ENCODE assay signal across 19 cellular contexts in genomic region chr15:58605931-58606330, GRCh38.
"Had no signal": no experiment of that assay in that cellular context is flagged by ENCODE, and none has a peak within 500 bp of the region (broad histone marks: within the 10 kb centered on the region; RNA-seq: fewer than 3 reads in every experiment).

No MANE protein-coding gene starts in this region.

- H3K27me3 Mint-ChIP-seq: activated CD4-positive, alpha-beta memory T cell treated with anti-CD3 and anti-CD28 coated beads for 36 hours; activated CD8-positive, alpha-beta memory T cell treated with anti-CD3 and anti-CD28 coated beads, Interleukin-2, amount 10 ng/mL, durations not matched to agents 7 days and 5 days; brain; memory B cell; stimulated activated naive CD8-positive, alpha-beta T cell treated with anti-CD3 and anti-CD28 coated beads, Interleukin-15, Interleukin-2, amounts not matched to agents 100 ng/mL and 50 ng/mL, for 24 hours had no signal

- H3K9me3 Mint-ChIP-seq: activated CD4-positive, alpha-beta memory T cell treated with anti-CD3 and anti-CD28 coated beads for 36 hours; activated naive CD4-positive, alpha-beta T cell treated with anti-CD3 and anti-CD28 coated beads for 36 hours; activated T-helper 2 cell treated with anti-CD3 and anti-CD28 coated beads, Interferon-gamma antibody, Interleukin-2, Interleukin-4, amounts not matched to agents 10 μg/mL and 5 μg/mL and 100 μg/mL, durations not matched to agents 14 hours and 24 hours and 36 hours; memory B cell; stimulated activated naive CD8-positive, alpha-beta T cell treated with anti-CD3 and anti-CD28 coated beads, Interleukin-15, Interleukin-2, amounts not matched to agents 100 ng/mL and 50 ng/mL, for 24 hours; WTC11 had no signal

- H3K4me3 Mint-ChIP-seq: activated CD4-positive, alpha-beta memory T cell treated with anti-CD3 and anti-CD28 coated beads for 36 hours; activated CD8-positive, alpha-beta memory T cell treated with anti-CD3 and anti-CD28 coated beads, Interleukin-2, amount 10 ng/mL, durations not matched to agents 7 days and 5 days; activated naive CD4-positive, alpha-beta T cell treated with anti-CD3 and anti-CD28 coated beads for 36 hours; brain; memory B cell; stimulated activated naive CD8-positive, alpha-beta T cell treated with anti-CD3 and anti-CD28 coated beads, Interleukin-15, Interleukin-2, amounts not matched to agents 100 ng/mL and 50 ng/mL, for 24 hours; WTC11 had no signal

- DNase-seq: activated CD4-positive, alpha-beta memory T cell treated with anti-CD3 and anti-CD28 coated beads for 36 hours; activated CD4-positive, alpha-beta T cell treated with anti-CD3 and anti-CD28 coated beads for 4 hours; activated CD8-positive, alpha-beta memory T cell treated with anti-CD3 and anti-CD28 coated beads, Interleukin-2, amount 10 ng/mL, durations not matched to agents 7 days and 5 days; activated naive CD4-positive, alpha-beta T cell treated with anti-CD3 and anti-CD28 coated beads for 36 hours; central memory CD4-positive, alpha-beta T cell; gastrocnemius medialis; head of caudate nucleus; left ventricle myocardium superior; ovary; right lobe of liver; small intestine; stimulated activated CD4-positive, alpha-beta T cell treated with anti-CD3 and anti-CD28 coated beads, Interleukin-15, amount 100 ng/mL, for 24 hours; stimulated activated CD4-positive, alpha-beta T cell treated with anti-CD3 and anti-CD28 coated beads, Interleukin-2, amount 100 ng/mL, for 48 hours had no signal

- H3K4me1 Mint-ChIP-seq: brain had no signal

- H3K27ac Mint-ChIP-seq: activated CD4-positive, alpha-beta memory T cell treated with anti-CD3 and anti-CD28 coated beads for 36 hours; activated CD8-positive, alpha-beta memory T cell treated with anti-CD3 and anti-CD28 coated beads, Interleukin-2, amount 10 ng/mL, durations not matched to agents 7 days and 5 days; activated naive CD4-positive, alpha-beta T cell treated with anti-CD3 and anti-CD28 coated beads for 36 hours; activated T-helper 2 cell treated with anti-CD3 and anti-CD28 coated beads, Interferon-gamma antibody, Interleukin-2, Interleukin-4, amounts not matched to agents 10 μg/mL and 5 μg/mL and 100 μg/mL, durations not matched to agents 14 hours and 24 hours and 36 hours; brain; memory B cell; stimulated activated naive CD8-positive, alpha-beta T cell treated with anti-CD3 and anti-CD28 coated beads, Interleukin-15, Interleukin-2, amounts not matched to agents 100 ng/mL and 50 ng/mL, for 24 hours; WTC11 had no signal

- ATAC-seq: activated CD8-positive, alpha-beta memory T cell treated with anti-CD3 and anti-CD28 coated beads, Interleukin-2, amount 10 ng/mL, durations not matched to agents 7 days and 5 days; gastrocnemius medialis; left ventricle myocardium superior; WTC11 had no signal

- H3K27ac ChIP-seq: gastrocnemius medialis, ovary, right lobe of liver, tibial nerve had no signal
